ENCODE assay signal across 9 cellular contexts in the genomic region with DNA sequence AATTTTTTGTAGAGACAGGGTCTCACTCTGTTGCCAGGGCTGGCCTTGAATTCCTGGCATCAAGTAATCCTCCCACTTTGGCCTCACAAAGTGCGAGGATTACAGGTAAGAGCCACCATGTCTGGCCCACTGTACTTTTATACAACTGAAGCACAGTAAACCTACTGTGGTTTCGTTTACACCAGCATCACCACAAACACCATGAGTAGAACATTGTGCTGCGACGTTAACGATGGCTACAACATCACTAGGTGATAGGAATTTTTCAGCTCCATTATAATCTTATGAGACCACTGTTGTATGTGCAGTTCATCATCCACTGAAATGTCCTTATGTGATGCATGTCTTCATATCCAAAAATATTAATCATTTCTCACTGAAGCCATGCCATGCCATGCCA.
"Had no signal": no experiment of that assay in that cellular context is flagged by ENCODE, and none has a peak within 500 bp of the region (broad histone marks: within the 10 kb centered on the region; RNA-seq: fewer than 3 reads in every experiment).

No MANE protein-coding gene starts in this region.

- H3K4me2 ChIP-seq: GM23338 had no signal

- H3K9me3 Mint-ChIP-seq: GM23338, H9 had no signal

- FAIRE-seq: H1, H54, HTR-8/SVneo, K562 had no signal

- H3K27ac Mint-ChIP-seq: GM23338, H9 had no signal

- ATAC-seq: GM23338, K562 had no signal

- H2AFZ ChIP-seq: GM23338 had no signal

- DNase-seq: H9, HCEC 1CT, IMR-90, KG1 had no signal

- H3K4me3 Mint-ChIP-seq: GM23338, H9 had no signal

- H3K4me3 ChIP-seq: GM23338, K562 had no signal
